8 cellular contexts compared by ENCODE assay signal in genomic region chr1:1891349-1892078, GRCh38. TPM values are rescaled to one million over a fixed set of nuclear protein-coding genes. Genes with fewer than 3 reads are reported as not detected.
DNase-seq lines count a peak whose midpoint lies in the region; ATAC-seq and TF ChIP-seq lines count a peak whose summit lies in the region.

No MANE protein-coding gene starts in this region.

- peak overlapping the region; percentile 90 for H3K4me2 ChIP-seq in MM.1S (ENCODE audit: low read depth, low read length)

- TF ChIP-seq CTCF in MM.1S (IDR thresholded peaks at IDR 0.05; ENCODE audit: low read length) (no peak), MCF 10A (IDR thresholded peaks at IDR 0.05; ENCODE audit: unreplicated experiment) (no peak)

- no peaks in the 10 kb centered on the region for H3K9me2 ChIP-seq in MM.1S (replicated peaks; ENCODE audit: insufficient read depth, low read length)

- peak overlapping the region; percentile 69 for H3K4me3 ChIP-seq in MM.1S (ENCODE audit: low read length)

- H3K79me2 ChIP-seq in MM.1S (ENCODE audit: low read length) = peaks cover 42% of the 10 kb centered on the region

- no peaks in the 10 kb centered on the region; the same call in 1 of the 2 replicates for H3K36me3 ChIP-seq in MM.1S (replicated peaks; ENCODE audit: insufficient read depth, low read length)

- peaks cover 26% of the 10 kb centered on the region for H4K20me1 ChIP-seq in MM.1S (ENCODE audit: insufficient read depth, low read length)

- H3K9me3 Mint-ChIP-seq in MCF 10A (ENCODE audit: unreplicated experiment) = no peaks in the 10 kb centered on the region
- H3K9me3 Mint-ChIP-seq in immature natural killer cell = no peaks in the 10 kb centered on the region

- H3K27ac Mint-ChIP-seq in MCF 10A (ENCODE audit: low read depth, unreplicated experiment) (peak overlapping the region; percentile 91), immature natural killer cell (peak overlapping the region; percentile 85 to 98 (median 96))

- H3K27me3 Mint-ChIP-seq in MCF 10A (ENCODE audit: insufficient read depth, unreplicated experiment) (no peaks in the 10 kb centered on the region), immature natural killer cell (ENCODE audit: low read depth in 3 of 3) (peaks cover 14 to 28% (median 15%) of the 10 kb centered on the region in 3 donors)

- BruUV-seq in MCF 10A (replicated peaks; lab: Mats Ljungman, UMichigan) = no TSS peak

- H3K9me3 ChIP-seq in MM.1S (replicated peaks; ENCODE audit: insufficient read depth, low read length) = no peaks in the 10 kb centered on the region

- H3K27me3 ChIP-seq in MM.1S (replicated peaks; ENCODE audit: insufficient read depth, low read length) = no peaks in the 10 kb centered on the region

- H3K4me1 Mint-ChIP-seq in MCF 10A (ENCODE audit: insufficient read depth, unreplicated experiment) (peaks cover 25% of the 10 kb centered on the region), immature natural killer cell (peaks cover 52 to 55% of the 10 kb centered on the region in 2 donors)

- no peaks in the 10 kb centered on the region for H3K36me3 Mint-ChIP-seq in MCF 10A (ENCODE audit: insufficient read depth, unreplicated experiment)
- H3K36me3 Mint-ChIP-seq in immature natural killer cell = no peaks in the 10 kb centered on the region

- intact Hi-C loops in MCF 10A (cut with micrococcal nuclease) = loop anchor here (5.0 kb wide), 1 partner anchor 114 kb away; the partner anchor contains the start of gene NADK

- peak; percentile 18 for ATAC-seq in GM19467 (IDR thresholded peaks at IDR 0.05; ENCODE audit: unreplicated experiment)
- ATAC-seq in HG03565 (IDR thresholded peaks at IDR 0.05; ENCODE audit: unreplicated experiment) = no peak

- H3K27ac ChIP-seq in MM.1S (ENCODE audit: low read length) = no peak overlapping the region

- H3K4me3 Mint-ChIP-seq in MCF 10A (ENCODE audit: unreplicated experiment) = peak overlapping the region; percentile 85
- peak overlapping the region; percentile 82 to 93 (median 90) for H3K4me3 Mint-ChIP-seq in immature natural killer cell

- peak; percentile 73 for DNase-seq in CD1c-positive myeloid dendritic cell (ENCODE audit: extremely low spot score)
- no peak for DNase-seq in MM.1S
- peak; percentile 45 for DNase-seq in T1000 (lab: John Stamatoyannopoulos, UW)
- DNase-seq in MCF 10A (ENCODE audit: unreplicated experiment) = peak; percentile 41
- DNase-seq in immature natural killer cell = peak; percentile 66 to 81 (median 81)
- DNase-seq in stimulated activated CD4-positive, alpha-beta T cell treated with anti-CD3 and anti-CD28 coated beads, Interleukin-12 subunit alpha, Interleukin-12 subunit beta, amount 100 ng/mL, for 4 hours = peak; percentile 74

- H3K9ac ChIP-seq in MM.1S (ENCODE audit: low read length) = peak overlapping the region; percentile 68

- POLR2A ChIA-PET in MCF 10A (lab: Yijun Ruan, JAX) = interaction anchor here (0.5 to 1.7 kb wide), 6 partner anchors 10 to 581 kb away, joined by 3 to 29 read pairs (median 4); partner anchors contain the start of genes MIB2 and NADK

- CTCF ChIA-PET in MCF 10A (lab: Yijun Ruan, JAX) = interaction anchor here (0.5 to 1.7 kb wide), 4 partner anchors 11 to 162 kb away, joined by 3 to 9 read pairs (median 5); no protein-coding TSS in a partner anchor

- H2AFZ ChIP-seq in MM.1S (ENCODE audit: low read length) = peak overlapping the region; percentile 67

- peaks cover 8% of the 10 kb centered on the region for H3F3A ChIP-seq in MM.1S (ENCODE audit: insufficient read depth, low read length)

- peaks cover 23% of the 10 kb centered on the region for H3K4me1 ChIP-seq in MM.1S (ENCODE audit: low read length)

RNA-seq across cellular contexts. Expression of gene GNB1, which starts 0.6 kb away (rescaled TPM):
- total RNA-seq in MCF 10A (2022) = 426 and 430 TPM in 2 replicates
- polyA plus RNA-seq in immature natural killer cell = 100 to 1,000 TPM in 1 of 3 donors, 10 to 100 TPM in 2; 53.4 to 111 (median 98.7) TPM

RNA-seq across cellular contexts. Expression of gene CALML6, which starts 23.5 kb away (rescaled TPM):
- 1.7 and 2.8 TPM in 2 replicates for total RNA-seq in MCF 10A (2022)
- not detected for polyA plus RNA-seq in immature natural killer cell

RNA-seq across cellular contexts. Expression of gene TMEM52, which starts 27.6 kb away (rescaled TPM):
- 0.91 and 1.2 TPM in 2 replicates for total RNA-seq in MCF 10A (2022)
- under 1 TPM in 1 of 3 donors, not detected in 2; 0.18 TPM for polyA plus RNA-seq in immature natural killer cell
